25 cellular contexts compared by ENCODE assay signal in the genomic region with DNA sequence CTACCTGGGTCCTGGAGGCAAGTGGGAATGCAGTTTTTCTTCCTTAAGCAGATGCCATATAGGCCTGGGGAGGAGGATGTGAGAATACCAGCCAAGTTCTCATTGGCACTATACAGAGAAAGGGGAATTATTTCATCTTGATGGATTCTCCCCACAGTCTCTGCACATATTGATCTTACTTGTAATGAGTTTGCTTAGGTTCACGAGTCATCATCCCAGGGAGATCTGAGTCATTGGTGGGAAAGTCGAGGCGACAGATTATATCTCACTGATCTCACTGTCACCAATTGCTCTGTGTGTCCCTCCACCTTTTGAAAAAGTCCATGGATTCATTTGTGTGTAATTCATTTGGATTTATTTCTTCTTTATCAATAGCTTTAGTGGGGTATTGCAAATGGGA.
"Had no signal": no experiment of that assay in that cellular context is flagged by ENCODE, and none has a peak within 500 bp of the region (broad histone marks: within the 10 kb centered on the region; RNA-seq: fewer than 3 reads in every experiment).

No MANE protein-coding gene starts in this region.

- H3K36me3 ChIP-seq: ascending aorta, heart right ventricle, left ventricle myocardium inferior, spleen, thoracic aorta had no signal

- H3K4me1 ChIP-seq: ascending aorta, left ventricle myocardium inferior, spleen had no signal

- H3K27me3 ChIP-seq: ascending aorta, spleen had no signal

- H3K27ac ChIP-seq: ascending aorta, coronary artery, heart right ventricle, left ventricle myocardium inferior, spleen, thoracic aorta, VCaP had no signal

- DNase-seq: activated CD4-positive, alpha-beta memory T cell treated with anti-CD3 and anti-CD28 coated beads for 36 hours; activated CD4-positive, alpha-beta T cell treated with anti-CD3 and anti-CD28 coated beads, Interleukin-2, amount 10 ng/mL, durations not matched to agents 24 days and 14 days; activated CD8-positive, alpha-beta memory T cell treated with anti-CD3 and anti-CD28 coated beads, Interleukin-2, amount 50 U/mL, for 4 hours; activated effector memory CD4-positive, alpha-beta T cell treated with anti-CD3 and anti-CD28 coated beads, Interleukin-2, amount 50 U/mL, for 16 hours; activated naive CD4-positive, alpha-beta T cell treated with anti-CD3 and anti-CD28 coated beads for 36 hours; activated naive CD8-positive, alpha-beta T cell treated with anti-CD3 and anti-CD28 coated beads for 36 hours; activated T-cell treated with anti-CD3 and anti-CD28 coated beads, Interleukin-2, amount 50 U/mL, for 1 hour; effector memory CD8-positive, alpha-beta T cell; foreskin melanocyte; heart right ventricle; left ventricle myocardium inferior; naive thymus-derived CD8-positive, alpha-beta T cell; occipital lobe; right cardiac atrium; spleen; stimulated activated CD4-positive, alpha-beta T cell treated with anti-CD3 and anti-CD28 coated beads, Interleukin-4, amount 100 ng/mL, for 1 hour; SW 1271; T-helper 9 cell; trophoblast cell had no signal

- H3K4me3 ChIP-seq: ascending aorta, coronary artery, heart right ventricle, left ventricle myocardium inferior, lung, spleen, thoracic aorta had no signal

- H3K9me3 ChIP-seq: ascending aorta, heart right ventricle, left ventricle myocardium inferior, spleen, thoracic aorta had no signal

- ATAC-seq: effector memory CD8-positive, alpha-beta T cell; esophagus mucosa; heart right ventricle; naive thymus-derived CD8-positive, alpha-beta T cell; right cardiac atrium had no signal
